In genomic region chr22:36194971-36195370, GRCh38 we compare ENCODE assay signal across 8 cellular contexts. TPM values are rescaled to one million over a fixed set of nuclear protein-coding genes. Genes with fewer than 3 reads are reported as not detected.
A peak's percentile ranks its signal among the peaks of the same experiment; 100 is the strongest.
DNase-seq lines count a peak whose midpoint lies in the region; ATAC-seq and TF ChIP-seq lines count a peak whose summit lies in the region.

No MANE protein-coding gene starts in this region.

- H3K4me1 ChIP-seq in endodermal cell (ENCODE audit: control insufficient read depth, insufficient read depth, low read length) (peaks cover 6% of the 10 kb centered on the region), thoracic aorta (ENCODE audit: control insufficient read depth in 1 of 2, low read depth in 2 of 2) (peaks cover 0 to 4% of the 10 kb centered on the region in 2 donors)

- H3K4me3 ChIP-seq in endodermal cell (ENCODE audit: low read length) (no peak overlapping the region), thoracic aorta (no peak overlapping the region)

- peaks cover 21% of the 10 kb centered on the region for H3K4me1 Mint-ChIP-seq in endodermal cell
- peaks cover 54% of the 10 kb centered on the region for H3K4me1 Mint-ChIP-seq in mesothelial cell of epicardium

- no peak overlapping the region for H3K4me3 Mint-ChIP-seq in endodermal cell
- no peak overlapping the region for H3K4me3 Mint-ChIP-seq in mesothelial cell of epicardium

- H3K36me3 ChIP-seq in endodermal cell (ENCODE audit: control insufficient read depth, insufficient read depth, low read length) (no peaks in the 10 kb centered on the region), thoracic aorta (no peaks in the 10 kb centered on the region)

- ATAC-seq in thoracic aorta (ENCODE audit: insufficient number of reproducible peaks, low FRiP score, low read depth) (no peak), HG02852 (IDR thresholded peaks at IDR 0.05; ENCODE audit: unreplicated experiment) (no peak)

- H3K27me3 ChIP-seq in endodermal cell (ENCODE audit: control insufficient read depth, insufficient read depth, low read length, poor library complexity, severe bottlenecking) (no peaks in the 10 kb centered on the region), thoracic aorta (replicated peaks; ENCODE audit: insufficient read depth) (no peaks in the 10 kb centered on the region)

- peaks cover 4% of the 10 kb centered on the region for H3K36me3 Mint-ChIP-seq in endodermal cell (ENCODE audit: low read depth)
- peaks cover 3% of the 10 kb centered on the region for H3K36me3 Mint-ChIP-seq in mesothelial cell of epicardium

- H3K27ac ChIP-seq in endodermal cell (ENCODE audit: low read depth, low read length): no peak overlapping the region
- H3K27ac ChIP-seq in thoracic aorta: no peak overlapping the region

- H3K9me3 ChIP-seq in endodermal cell (ENCODE audit: control insufficient read depth, low read length) (peaks cover 7% of the 10 kb centered on the region), thoracic aorta (no peaks in the 10 kb centered on the region)

- DNase-seq in NCI-H345 (lab: John Stamatoyannopoulos, UW) (peak; percentile 27), NCI-H345 treated with DMSO at 0.1 percent for 48 hours (lab: John Stamatoyannopoulos, UW; ENCODE audit: unreplicated experiment) (no peak), M059J (ENCODE audit: low read depth) (peak; percentile 54), endodermal cell (peak; percentile 89), mesothelial cell of epicardium (ENCODE audit: low spot score in 2 of 2, unreplicated experiment in 2 of 2) (no peak), thoracic aorta (ENCODE audit: low spot score) (no peak)
- DNase-seq in activated CD4-positive, alpha-beta T cell treated with anti-CD3 and anti-CD28 coated beads for 48 hours: peak; percentile 53

- H3K27ac Mint-ChIP-seq in endodermal cell: no peak overlapping the region
- H3K27ac Mint-ChIP-seq in mesothelial cell of epicardium: peak overlapping the region; percentile 69

- H3K9me3 Mint-ChIP-seq in endodermal cell: peaks cover 15% of the 10 kb centered on the region
- no peaks in the 10 kb centered on the region for H3K9me3 Mint-ChIP-seq in mesothelial cell of epicardium

- H3K9ac ChIP-seq in endodermal cell (ENCODE audit: extremely low read depth, low read length, poor library complexity, severe bottlenecking): no peak overlapping the region

- H3K27me3 Mint-ChIP-seq in endodermal cell (ENCODE audit: insufficient read depth): peaks cover 2% of the 10 kb centered on the region
- H3K27me3 Mint-ChIP-seq in mesothelial cell of epicardium (ENCODE audit: low read depth): no peaks in the 10 kb centered on the region

- TF ChIP-seq CTCF in endodermal cell (conservative IDR thresholded peaks at IDR 0.05): peak; percentile 92
- peak; percentile 47 for TF ChIP-seq CTCF in mesothelial cell of epicardium (IDR thresholded peaks at IDR 0.05; ENCODE audit: unreplicated experiment)
- peak; percentile 73 for TF ChIP-seq CTCF in thoracic aorta (IDR thresholded peaks at IDR 0.05)

- 47 to 64% methylated on average over 4 to 5 of the region's 5 CpGs for WGBS in endodermal cell (ENCODE audit: insufficient coverage in 1 of 2, insufficient read length in 1 of 2), 2 experiments

RNA-seq across cellular contexts. Expression of gene APOL4, which starts 6.6 kb away (rescaled TPM):
- 0.10 TPM in 1 of 2 replicates, not detected in the other for total RNA-seq in M059J (2014; rRNA removed; shearing (Covaris generic))
- total RNA-seq in endodermal cell (not detected), mesothelial cell of epicardium (15.0 to 16.4 TPM (median 15.9 TPM) in 3 replicates), thoracic aorta (10 to 100 TPM in 1 of 2 donors, 1 to 10 TPM in 1; 1.4 to 30.3 TPM)
- 0.07 TPM for polyA plus RNA-seq in endodermal cell (2013, experiment 1 of 2)
- 0.17 TPM for polyA plus RNA-seq in endodermal cell (2013, experiment 2 of 2)

RNA-seq across cellular contexts. Expression of gene APOL3, which starts 34.4 kb away (rescaled TPM):
- 11.7 and 12.4 TPM in 2 replicates for total RNA-seq in M059J (2014; rRNA removed; shearing (Covaris generic))
- 1 to 10 TPM in 1 of 2 donors, under 1 TPM in 1; 0.46 to 1.1 TPM for total RNA-seq in endodermal cell
- polyA plus RNA-seq in endodermal cell (2013, experiment 1 of 2): 0.36 TPM
- 0.46 TPM for polyA plus RNA-seq in endodermal cell (2013, experiment 2 of 2)
- total RNA-seq in mesothelial cell of epicardium: 1.3 to 2.2 TPM (median 1.8 TPM) in 3 replicates
- total RNA-seq in thoracic aorta: 100 to 1,000 TPM in 1 of 2 donors, 10 to 100 TPM in 1; 53.1 to 101 TPM

RNA-seq across cellular contexts. Expression of gene APOL2, which starts 44.4 kb away (rescaled TPM):
- 45.6 and 64.3 TPM in 2 replicates for total RNA-seq in M059J (2014; rRNA removed; shearing (Covaris generic))
- total RNA-seq in endodermal cell: 1 to 10 TPM; 2.1 to 7.9 TPM
- polyA plus RNA-seq in endodermal cell (2013, experiment 1 of 2): 7.4 TPM
- polyA plus RNA-seq in endodermal cell (2013, experiment 2 of 2): 7.3 TPM
- total RNA-seq in mesothelial cell of epicardium: 55.5 to 59.4 TPM (median 56.1 TPM) in 3 replicates
- total RNA-seq in thoracic aorta: 10 to 100 TPM; 35.9 to 84.9 TPM

RNA-seq across cellular contexts. Expression of gene APOL1, which starts 58.0 kb away (rescaled TPM):
- total RNA-seq in M059J (2014; rRNA removed; shearing (Covaris generic)): 24.0 and 31.5 TPM in 2 replicates
- total RNA-seq in endodermal cell: under 1 TPM; 0.11 to 0.22 TPM
- not detected for polyA plus RNA-seq in endodermal cell (2013, experiment 1 of 2)
- polyA plus RNA-seq in endodermal cell (2013, experiment 2 of 2): not detected
- 1.7 to 1.9 TPM (median 1.7 TPM) in 3 replicates for total RNA-seq in mesothelial cell of epicardium
- 10 to 100 TPM; 40.1 to 47.3 TPM for total RNA-seq in thoracic aorta

Comparison
In these comparisons a context has a peak if more than half of its experiments do, and no peak if none do; other contexts are left out.
1. DNase-seq: peak in NCI-H345 (single experiment), M059J (single experiment), activated CD4-positive, alpha-beta T cell treated with anti-CD3 and anti-CD28 coated beads for 48 hours (single experiment) and endodermal cell (single experiment); none in NCI-H345 treated with DMSO at 0.1 percent for 48 hours (single experiment), mesothelial cell of epicardium (0 of 2) and thoracic aorta (single experiment).
2. Peak in every context shown above with its lines, with median percentiles within 50 percentile points of each other: CTCF ChIP-seq.